ENCODE assay signal across 28 cellular contexts in the genomic region with DNA sequence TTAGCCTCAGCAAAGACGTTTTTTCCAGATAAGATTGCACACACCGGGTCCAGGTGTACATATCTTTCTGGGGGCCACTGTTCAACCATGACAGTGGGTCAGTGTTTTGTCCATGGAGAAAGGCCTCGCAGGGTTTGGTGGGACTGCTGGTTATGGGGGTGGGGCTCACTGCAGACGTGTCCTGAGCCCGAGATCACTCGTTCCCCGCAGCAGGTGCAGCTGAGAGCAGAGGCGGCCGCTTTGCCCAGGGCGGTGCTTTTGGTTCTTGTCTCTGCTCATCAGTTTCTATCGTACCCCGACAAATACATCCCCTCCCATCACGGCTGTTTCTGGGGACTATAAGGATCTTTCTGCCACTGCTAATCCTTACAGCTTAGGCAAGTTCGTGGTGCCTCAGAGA.
"Had no signal": no experiment of that assay in that cellular context is flagged by ENCODE, and none has a peak within 500 bp of the region (broad histone marks: within the 10 kb centered on the region; RNA-seq: fewer than 3 reads in every experiment).

No MANE protein-coding gene starts in this region.

- H3K4me1 Mint-ChIP-seq: immature natural killer cell; mesothelial cell of epicardium; naive B cell; natural killer cell; nephron progenitor cell; stimulated activated memory B cell treated with anti-CD40 and anti-IgM and Interleukin-4, amounts not matched to agents 10 μg/mL and 1 μg/mL and 100 μg/mL, for 72 hours; stimulated activated naive CD8-positive, alpha-beta T cell treated with anti-CD3 and anti-CD28 coated beads, Interleukin-15, amount 100 ng/mL, for 72 hours had no signal

- H3K4me3 ChIP-seq: left lung, lung, pancreas, prostate gland, skin epidermis, tibial nerve, uterus had no signal

- H3K27ac Mint-ChIP-seq: immature natural killer cell; mesothelial cell of epicardium; naive B cell; natural killer cell; nephron progenitor cell; stimulated activated memory B cell treated with anti-CD40 and anti-IgM and Interleukin-4, amounts not matched to agents 10 μg/mL and 1 μg/mL and 100 μg/mL, for 72 hours; stimulated activated naive CD8-positive, alpha-beta T cell treated with anti-CD3 and anti-CD28 coated beads, Interleukin-15, amount 100 ng/mL, for 72 hours; type B pancreatic cell had no signal

- H3K27me3 Mint-ChIP-seq: naive B cell; stimulated activated memory B cell treated with anti-CD40 and anti-IgM and Interleukin-4, amounts not matched to agents 10 μg/mL and 1 μg/mL and 100 μg/mL, for 72 hours; stimulated activated naive CD8-positive, alpha-beta T cell treated with anti-CD3 and anti-CD28 coated beads, Interleukin-15, amount 100 ng/mL, for 72 hours; type B pancreatic cell had no signal

- H3K9me3 Mint-ChIP-seq: mesothelial cell of epicardium; natural killer cell; nephron progenitor cell; stimulated activated memory B cell treated with anti-CD40 and anti-IgM and Interleukin-4, amounts not matched to agents 10 μg/mL and 1 μg/mL and 100 μg/mL, for 72 hours; stimulated activated naive CD8-positive, alpha-beta T cell treated with anti-CD3 and anti-CD28 coated beads, Interleukin-15, amount 100 ng/mL, for 72 hours; type B pancreatic cell had no signal

- H3K9me3 ChIP-seq: pancreas, prostate gland, uterus had no signal

- H3K36me3 Mint-ChIP-seq: immature natural killer cell; mesothelial cell of epicardium; naive B cell; natural killer cell; stimulated activated memory B cell treated with anti-CD40 and anti-IgM and Interleukin-4, amounts not matched to agents 10 μg/mL and 1 μg/mL and 100 μg/mL, for 72 hours; type B pancreatic cell had no signal

- H3K36me3 ChIP-seq: left lung, pancreas, prostate gland, tibial nerve, uterus had no signal

- H3K4me3 Mint-ChIP-seq: immature natural killer cell; mesothelial cell of epicardium; naive B cell; natural killer cell; nephron progenitor cell; stimulated activated memory B cell treated with anti-CD40 and anti-IgM and Interleukin-4, amounts not matched to agents 10 μg/mL and 1 μg/mL and 100 μg/mL, for 72 hours; stimulated activated naive CD8-positive, alpha-beta T cell treated with anti-CD3 and anti-CD28 coated beads, Interleukin-15, amount 100 ng/mL, for 72 hours; type B pancreatic cell had no signal

- H3K27ac ChIP-seq: left lung, pancreas, prostate gland, skin epidermis, tibial nerve, uterus had no signal

- ATAC-seq: left lung; natural killer cell; pancreas; right cardiac atrium; sciatic nerve; stimulated activated memory B cell treated with anti-CD40 and anti-IgM and Interleukin-4, amounts not matched to agents 10 μg/mL and 1 μg/mL and 100 μg/mL, for 72 hours; stimulated activated naive CD8-positive, alpha-beta T cell treated with anti-CD3 and anti-CD28 coated beads, Interleukin-15, amount 100 ng/mL, for 72 hours had no signal

- DNase-seq: head of caudate nucleus; hypothalamus; immature natural killer cell; left lung; mesendoderm; naive B cell; natural killer cell; nephron progenitor cell; nucleus accumbens; pancreas; retina; right cardiac atrium; stimulated activated CD4-positive, alpha-beta T cell treated with anti-CD3 and anti-CD28 coated beads, Interleukin-12 subunit alpha, Interleukin-12 subunit beta, amount 100 ng/mL, for 4 hours; stimulated activated CD4-positive, alpha-beta T cell treated with anti-CD3 and anti-CD28 coated beads, Interleukin-15, amount 100 ng/mL, for 24 hours; stimulated activated CD4-positive, alpha-beta T cell treated with anti-CD3 and anti-CD28 coated beads, Interleukin-2, amount 100 ng/mL, for 24 hours; stimulated activated CD4-positive, alpha-beta T cell treated with anti-CD3 and anti-CD28 coated beads, Interleukin-4, amount 100 ng/mL, for 1 hour; stimulated activated naive CD4-positive, alpha-beta T cell treated with Interleukin-2 at 50 U/mL for 16 hours; stimulated activated naive CD8-positive, alpha-beta T cell treated with anti-CD3 and anti-CD28 coated beads, Interleukin-15, amount 100 ng/mL, for 72 hours; substantia nigra; uterus had no signal

- H3K27me3 ChIP-seq: pancreas, tibial nerve, uterus had no signal

- H3K4me1 ChIP-seq: left lung, pancreas, prostate gland, tibial nerve, uterus had no signal
